ENCODE assay signal across 21 cellular contexts in genomic region chr5:171313481-171314206, GRCh38. TPM values are rescaled to one million over a fixed set of nuclear protein-coding genes. Genes with fewer than 3 reads are reported as not detected.
DNase-seq lines count a peak whose midpoint lies in the region; ATAC-seq and TF ChIP-seq lines count a peak whose summit lies in the region.
"Had no signal": no experiment of that assay in that cellular context is flagged by ENCODE, and none has a peak within 500 bp of the region (broad histone marks: within the 10 kb centered on the region; RNA-seq: fewer than 3 reads in every experiment).

No MANE protein-coding gene starts in this region.

- peaks cover 78% of the 10 kb centered on the region for H3K27me3 Mint-ChIP-seq in T-helper 1 cell treated with Interleukin-12 subunit alpha and Interleukin-12 subunit beta and Interleukin-4 antibody, amounts not matched to agents 30 μg/mL and 1 μg/mL, for 36 hours (ENCODE audit: low read depth)
- H3K27me3 Mint-ChIP-seq in T-cell: peaks cover 46 to 76% of the 10 kb centered on the region in 2 donors

- H3K36me3 ChIP-seq in mammary epithelial cell (ENCODE audit: insufficient read depth, low read length): no peaks in the 10 kb centered on the region
- H3K36me3 ChIP-seq: heart right ventricle, left lung, sigmoid colon had no signal

- no TSS peak for BruUV-seq in mammary epithelial cell (replicated peaks; lab: Mats Ljungman, UMichigan)

- peaks cover 7% of the 10 kb centered on the region for H4K20me1 ChIP-seq in mammary epithelial cell (ENCODE audit: insufficient read depth, low read length)

- peaks cover 9% of the 10 kb centered on the region for H3K4me1 Mint-ChIP-seq in T-helper 1 cell treated with Interleukin-12 subunit alpha and Interleukin-12 subunit beta and Interleukin-4 antibody, amounts not matched to agents 30 μg/mL and 1 μg/mL, for 36 hours (ENCODE audit: low read depth)
- peaks cover 30 to 35% (median 30%) of the 10 kb centered on the region in 3 donors for H3K4me1 Mint-ChIP-seq in T-cell

- H3K9me3 Mint-ChIP-seq in T-helper 1 cell treated with Interleukin-12 subunit alpha and Interleukin-12 subunit beta and Interleukin-4 antibody, amounts not matched to agents 30 μg/mL and 1 μg/mL, for 36 hours: no peaks in the 10 kb centered on the region
- no peaks in the 10 kb centered on the region for H3K9me3 Mint-ChIP-seq in T-cell

- no peak overlapping the region for H3K4me3 Mint-ChIP-seq in T-helper 1 cell treated with Interleukin-12 subunit alpha and Interleukin-12 subunit beta and Interleukin-4 antibody, amounts not matched to agents 30 μg/mL and 1 μg/mL, for 36 hours
- H3K4me3 Mint-ChIP-seq in T-cell: peak overlapping the region in 2 of 3 donors; percentile 13 to 65

- H3K4me3 ChIP-seq in foreskin fibroblast (ENCODE audit: low read depth in 1 of 2, low read length in 2 of 2) (no peak overlapping the region), mammary epithelial cell (replicated peaks in 1 of 3; ENCODE audit: insufficient read depth in 1 of 3, low read depth in 2 of 3, low read length in 3 of 3) (no peak overlapping the region)
- H3K4me3 ChIP-seq: body of pancreas, left lung, sigmoid colon had no signal

- dilution Hi-C loops in mammary epithelial cell (cut with HindIII; ENCODE audit: low sequenced_read_pairs): no loop called here

- no peak overlapping the region for H2AFZ ChIP-seq in mammary epithelial cell (ENCODE audit: low read depth, low read length)

- no peak for TF ChIP-seq CTCF in foreskin fibroblast (IDR thresholded peaks at IDR 0.05; ENCODE audit: low read depth, low read length)
- no peak for TF ChIP-seq CTCF in mammary epithelial cell (conservative IDR thresholded peaks at IDR 0.05 in 1 of 2, IDR thresholded peaks at IDR 0.05 in 1 of 2; ENCODE audit: extremely low read depth in 1 of 2, insufficient read depth in 1 of 2, low read depth in 1 of 2, low read length in 2 of 2)

- H3K27ac ChIP-seq in mammary epithelial cell (ENCODE audit: insufficient read depth, low read depth, low read length): no peak overlapping the region
- H3K27ac ChIP-seq: body of pancreas, C4-2B, heart right ventricle, left lung, sigmoid colon had no signal

- DNase-seq in T-helper 1 cell (no peak), T-cell (no peak), iPS-NIHi11 (ENCODE audit: low spot score) (peak; percentile 23), retina (peak; percentile 41), foreskin fibroblast (no peak), mammary epithelial cell (no peak)
- DNase-seq: 8988T, activated gamma-delta T cell, body of pancreas, EL, heart right ventricle, KG1, left lung, nucleus accumbens, Right ventricle myocardium superior, sigmoid colon, T1000 had no signal

- H3K79me2 ChIP-seq in mammary epithelial cell (ENCODE audit: insufficient read depth, low read length): no peaks in the 10 kb centered on the region

- H3K9ac ChIP-seq in mammary epithelial cell (ENCODE audit: insufficient read depth, low read length): no peak overlapping the region

- peak overlapping the region; percentile 50 for H3K27ac Mint-ChIP-seq in T-helper 1 cell treated with Interleukin-12 subunit alpha and Interleukin-12 subunit beta and Interleukin-4 antibody, amounts not matched to agents 30 μg/mL and 1 μg/mL, for 36 hours
- peak overlapping the region in 1 of 2 donors; percentile 65 for H3K27ac Mint-ChIP-seq in T-cell

- WGBS in mammary epithelial cell (ENCODE audit: low coverage, missing lambda C conversion rate): 26% methylated on average over 28 of the region's 37 CpGs

- H3K4me1 ChIP-seq in mammary epithelial cell (ENCODE audit: insufficient read depth, low read length): peaks cover 4% of the 10 kb centered on the region

- H3K4me2 ChIP-seq in mammary epithelial cell (ENCODE audit: insufficient read depth, low read depth, low read length): no peak overlapping the region

- CTCF ChIA-PET in T-cell (lab: Charles Lee) (interaction anchor here in 1 of 2 donors (0.7 kb wide), 1 partner anchor 26 kb away, joined by 3 read pairs; no protein-coding TSS in a partner anchor), mammary epithelial cell (lab: Charles Lee; ENCODE audit: low non-redundant PET) (no interaction called here)

- ATAC-seq in T-cell (replicated peaks in 1 of 4): no peak
- ATAC-seq in HG02938 (IDR thresholded peaks at IDR 0.05; ENCODE audit: unreplicated experiment): no peak
- ATAC-seq: body of pancreas, heart right ventricle, left lung had no signal

- POLR2A ChIA-PET in T-cell (lab: Charles Lee): no interaction called here

- no peaks in the 10 kb centered on the region for H3K9me3 ChIP-seq in mammary epithelial cell (replicated peaks; ENCODE audit: insufficient read depth, low read length)
- H3K9me3 ChIP-seq: body of pancreas, heart right ventricle, left lung, sigmoid colon had no signal

- H3K36me3 Mint-ChIP-seq in T-helper 1 cell treated with Interleukin-12 subunit alpha and Interleukin-12 subunit beta and Interleukin-4 antibody, amounts not matched to agents 30 μg/mL and 1 μg/mL, for 36 hours (ENCODE audit: low read depth): peaks cover 3% of the 10 kb centered on the region
- no peaks in the 10 kb centered on the region for H3K36me3 Mint-ChIP-seq in T-cell

- in situ Hi-C loops in mammary epithelial cell (cut with MboI; ENCODE audit: low sequenced_read_pairs in 2 of 2): no loop called here

- peaks cover 93% of the 10 kb centered on the region for H3K27me3 ChIP-seq in mammary epithelial cell (ENCODE audit: insufficient read depth, low read length)

- intact Hi-C loops in mammary epithelial cell (cut with micrococcal nuclease): no loop called here

RNA-seq across cellular contexts. Expression of gene TLX3, which starts 4.6 kb away (rescaled TPM):
- total RNA-seq in T-cell: not detected
- total RNA-seq in mammary epithelial cell: not detected
- polyA plus RNA-seq in mammary epithelial cell: not detected
- polyA minus RNA-seq in mammary epithelial cell: not detected
- total RNA-seq: body of pancreas, dorsolateral prefrontal cortex, heart right ventricle, left lung, Right ventricle myocardium superior, sigmoid colon had no signal
- polyA plus RNA-seq: heart right ventricle, sigmoid colon had no signal

Comparison
In these comparisons a context has a peak if more than half of its experiments do, and no peak if none do; other contexts are left out.
1. DNase-seq: peak in iPS-NIHi11 (single experiment) and retina (single experiment); none in T-helper 1 cell (0 of 5), T-cell (0 of 34), foreskin fibroblast (0 of 2) and mammary epithelial cell (single experiment).